In genomic region chr21:44695176-44695575, GRCh38 we compare ENCODE assay signal across 24 cellular contexts. TPM values are rescaled to one million over a fixed set of nuclear protein-coding genes. Genes with fewer than 3 reads are reported as not detected.
DNase-seq lines count a peak whose midpoint lies in the region; ATAC-seq, FAIRE-seq and TF ChIP-seq lines count a peak whose summit lies in the region.
"Had no signal": no experiment of that assay in that cellular context is flagged by ENCODE, and none has a peak within 500 bp of the region (broad histone marks: within the 10 kb centered on the region; RNA-seq: fewer than 3 reads in every experiment).

No MANE protein-coding gene starts in this region.

- no peak overlapping the region for H2BK20ac ChIP-seq in H9 (ENCODE audit: low read depth, low read length, poor library complexity, severe bottlenecking)

- no CpG with 5 or more reads among the region's 8 CpGs for WGBS in H9 (ENCODE audit: extremely low coverage, insufficient read length, low lambda C conversion rate)

- H3K4me2 ChIP-seq in H9 (ENCODE audit: insufficient read depth, insufficient read length, low read length): no peak overlapping the region
- H3K4me2 ChIP-seq: KMS-11 had no signal

- H3K36me3 ChIP-seq in kidney (ENCODE audit: control insufficient read depth in 1 of 2, insufficient read depth in 2 of 2, low read length in 2 of 2): no peaks in the 10 kb centered on the region
- H3K36me3 ChIP-seq: SJSA1 had no signal

- no peak for ATAC-seq in stimulated activated effector memory CD8-positive, alpha-beta T cell treated with anti-CD3 and anti-CD28 coated beads, Interleukin-12 subunit alpha, Interleukin-12 subunit beta, amount 100 ng/mL, for 72 hours
- no peak for ATAC-seq in HG02852 (IDR thresholded peaks at IDR 0.05; ENCODE audit: unreplicated experiment)
- ATAC-seq: HCT116 had no signal

- no peak overlapping the region for H3K9ac ChIP-seq in H9 (ENCODE audit: extremely low read depth, insufficient read length, low read length)
- H3K9ac ChIP-seq in kidney (ENCODE audit: low read length in 2 of 2): no peak overlapping the region
- H3K9ac ChIP-seq: KMS-11 had no signal

- no peak overlapping the region for H4K8ac ChIP-seq in H9 (replicated peaks; ENCODE audit: insufficient read length, low read depth, low read length)

- intact Hi-C loops in kidney (cut with DNase I): no loop called here

- no peaks in the 10 kb centered on the region for H3K79me1 ChIP-seq in H9 (ENCODE audit: insufficient read depth, low read depth, low read length, poor library complexity, severe bottlenecking)

- H3K23me2 ChIP-seq in H9 (ENCODE audit: insufficient read length, low read depth, low read length, poor library complexity, severe bottlenecking): no peaks in the 10 kb centered on the region

- peaks cover 5% of the 10 kb centered on the region; the same call in 1 of the 2 replicates for H3K27me3 Mint-ChIP-seq in H9 (ENCODE audit: low read depth)

- no peaks in the 10 kb centered on the region for H3K9me3 ChIP-seq in H9 (ENCODE audit: control insufficient read depth, low read depth, low read length)
- peaks cover 8 to 10% of the 10 kb centered on the region in 2 donors for H3K9me3 ChIP-seq in kidney (ENCODE audit: control insufficient read depth in 1 of 2, low read length in 2 of 2)

- no peak overlapping the region for H2BK12ac ChIP-seq in H9 (ENCODE audit: insufficient read length, low read depth, low read length)

- H2AK5ac ChIP-seq in H9 (ENCODE audit: insufficient read length, low read length): no peak overlapping the region

- peaks cover 52 to 53% of the 10 kb centered on the region in 2 experiments for H3K4me1 Mint-ChIP-seq in H9
- H3K4me1 Mint-ChIP-seq in stimulated activated effector memory CD8-positive, alpha-beta T cell treated with anti-CD3 and anti-CD28 coated beads, Interleukin-12 subunit alpha, Interleukin-12 subunit beta, amount 100 ng/mL, for 72 hours: peaks cover 44% of the 10 kb centered on the region

- no peak for FAIRE-seq in kidney (lab: Jason Lieb, UNC)
- FAIRE-seq: RCC 7860 had no signal

- no peak overlapping the region for H4K91ac ChIP-seq in H9 (ENCODE audit: insufficient read length, low read depth, low read length)

- no peak overlapping the region for H2BK15ac ChIP-seq in H9 (ENCODE audit: low read depth, low read length)

- H4K20me1 ChIP-seq in H9 (ENCODE audit: control insufficient read depth, insufficient read depth, insufficient read length): no peaks in the 10 kb centered on the region

- H3K4me1 ChIP-seq in H9 (ENCODE audit: insufficient read depth, low read length): peaks cover 4% of the 10 kb centered on the region; the same call in 1 of the 2 replicates
- no peaks in the 10 kb centered on the region for H3K4me1 ChIP-seq in kidney (ENCODE audit: control insufficient read depth in 1 of 2, insufficient read depth in 1 of 2, low read depth in 1 of 2, low read length in 2 of 2)
- H3K4me1 ChIP-seq: SJSA1 had no signal

- TF ChIP-seq CTCF in H9 (conservative IDR thresholded peaks at IDR 0.05) (no peak), kidney (IDR thresholded peaks at IDR 0.05; ENCODE audit: borderline replicate concordance, extremely low read depth, insufficient read depth) (no peak)

- peaks cover 7 to 19% (median 7%) of the 10 kb centered on the region in 3 experiments; a peak in 6 of 7 replicates for H3K36me3 Mint-ChIP-seq in H9 (ENCODE audit: insufficient read depth in 1 of 3, low read depth in 3 of 3)
- no peaks in the 10 kb centered on the region for H3K36me3 Mint-ChIP-seq in stimulated activated effector memory CD8-positive, alpha-beta T cell treated with anti-CD3 and anti-CD28 coated beads, Interleukin-12 subunit alpha, Interleukin-12 subunit beta, amount 100 ng/mL, for 72 hours

- H3K27me3 ChIP-seq in H9 (ENCODE audit: insufficient read depth, low read length): no peaks in the 10 kb centered on the region; the same call in 1 of the 2 replicates

- DNase-seq in activated CD8-positive, alpha-beta memory T cell treated with anti-CD3 and anti-CD28 coated beads for 24 hours: peak; percentile 47
- no peak for DNase-seq in activated CD8-positive, alpha-beta memory T cell treated with anti-CD3 and anti-CD28 coated beads, Interleukin-2, amount 50 U/mL, for 48 hours
- DNase-seq in H9 (peak; percentile 25), kidney (peak; percentile 51), GOT3 (lab: John Stamatoyannopoulos, UW) (no peak), NCI-H2196 treated with DMSO at 0.1 percent for 48 hours (lab: John Stamatoyannopoulos, UW; ENCODE audit: unreplicated experiment) (no peak)
- DNase-seq in stimulated activated effector memory CD8-positive, alpha-beta T cell treated with anti-CD3 and anti-CD28 coated beads, Interleukin-12 subunit alpha, Interleukin-12 subunit beta, amount 100 ng/mL, for 72 hours (ENCODE audit: low spot score in 2 of 2): peak in 1 of 2 donors; percentile 38
- DNase-seq: EL, GF-D8, IMR-90, NCI-H1105, NCI-H146, NCI-H2029, NCI-H345, NCI-H524, OCI-M1 had no signal

- H3K23ac ChIP-seq in H9 (ENCODE audit: insufficient read length, low read depth, low read length): no peak overlapping the region

- no peak overlapping the region for H2BK120ac ChIP-seq in H9 (ENCODE audit: low read depth, low read length, poor library complexity, severe bottlenecking)

- 0 out of 7 replicates have a peak overlapping the region, but pooled peaks of 1 of the 3 experiments have one; percentile 18 for H3K27ac Mint-ChIP-seq in H9
- peak overlapping the region; percentile 46 for H3K27ac Mint-ChIP-seq in stimulated activated effector memory CD8-positive, alpha-beta T cell treated with anti-CD3 and anti-CD28 coated beads, Interleukin-12 subunit alpha, Interleukin-12 subunit beta, amount 100 ng/mL, for 72 hours

- no peak overlapping the region for H3K4ac ChIP-seq in H9 (ENCODE audit: low read depth, low read length)

- no peak overlapping the region for H3K18ac ChIP-seq in H9 (ENCODE audit: insufficient read length, low read depth, low read length)

- H3K4me3 Mint-ChIP-seq in H9: no peak overlapping the region
- H3K4me3 Mint-ChIP-seq in stimulated activated effector memory CD8-positive, alpha-beta T cell treated with anti-CD3 and anti-CD28 coated beads, Interleukin-12 subunit alpha, Interleukin-12 subunit beta, amount 100 ng/mL, for 72 hours: no peak overlapping the region

- H3K14ac ChIP-seq in H9 (ENCODE audit: insufficient read depth, low read length): no peak overlapping the region

- H2BK5ac ChIP-seq in H9 (ENCODE audit: insufficient read length, low read length): no peak overlapping the region

- no peak overlapping the region for H3K27ac ChIP-seq in H9 (ENCODE audit: insufficient read length, low read depth, low read length)
- no peak overlapping the region for H3K27ac ChIP-seq in kidney (ENCODE audit: low read depth in 2 of 2, low read length in 2 of 2)
- H3K27ac ChIP-seq: C4-2B, KMS-11, SJSA1 had no signal

- H3K79me2 ChIP-seq in H9 (ENCODE audit: insufficient read depth, low read length): no peaks in the 10 kb centered on the region

- no peak overlapping the region for H3K4me3 ChIP-seq in kidney (ENCODE audit: low read length in 2 of 2)
- H3K4me3 ChIP-seq: SJSA1 had no signal

- no peak overlapping the region for H3T11ph ChIP-seq in H9 (ENCODE audit: low read length)

- no peak overlapping the region for H4K5ac ChIP-seq in H9 (ENCODE audit: insufficient read length, low read depth, low read length)

- no peak overlapping the region for H2AFZ ChIP-seq in H9 (ENCODE audit: low read length)

- peaks cover 17 to 18% of the 10 kb centered on the region in 2 experiments for H3K9me3 Mint-ChIP-seq in H9
- H3K9me3 Mint-ChIP-seq in stimulated activated effector memory CD8-positive, alpha-beta T cell treated with anti-CD3 and anti-CD28 coated beads, Interleukin-12 subunit alpha, Interleukin-12 subunit beta, amount 100 ng/mL, for 72 hours: peaks cover 14% of the 10 kb centered on the region

- H3K56ac ChIP-seq in H9 (ENCODE audit: insufficient read length, low read depth, low read length): no peak overlapping the region

RNA-seq across cellular contexts. Expression of gene KRTAP10-12, which starts 1.8 kb away (rescaled TPM):
- total RNA-seq in H9 (2021) (not detected in 2 replicates), kidney (not detected)
- not detected for polyA plus RNA-seq in kidney (ENCODE audit: insufficient read depth, low read depth, low replicate concordance)
- total RNA-seq: A172, IMR-90, SJSA1 had no signal
- polyA plus RNA-seq: AG04450, IMR-90 had no signal

RNA-seq across cellular contexts. Expression of gene KRTAP12-1, which starts 13.2 kb away (rescaled TPM):
- not detected in 2 replicates for total RNA-seq in H9 (2021)
- not detected for total RNA-seq in kidney
- not detected for polyA plus RNA-seq in kidney (ENCODE audit: insufficient read depth, low read depth, low replicate concordance)
- total RNA-seq: A172, IMR-90, SJSA1 had no signal
- polyA plus RNA-seq: AG04450, IMR-90 had no signal

RNA-seq across cellular contexts. Expression of gene TSPEAR, which starts 16.2 kb away (rescaled TPM):
- total RNA-seq in H9 (2021) (1.2 and 1.3 TPM in 2 replicates), kidney (0.22 TPM)
- polyA plus RNA-seq in kidney (ENCODE audit: insufficient read depth, low read depth, low replicate concordance): 0.09 TPM
- total RNA-seq: A172, IMR-90, SJSA1 had no signal
- polyA plus RNA-seq: AG04450, IMR-90 had no signal

RNA-seq across cellular contexts. Expression of gene KRTAP12-2, which starts 28.4 kb away (rescaled TPM):
- total RNA-seq in H9 (2021) (not detected in 2 replicates), kidney (not detected)
- not detected for polyA plus RNA-seq in kidney (ENCODE audit: insufficient read depth, low read depth, low replicate concordance)
- total RNA-seq: A172, IMR-90, SJSA1 had no signal
- polyA plus RNA-seq: AG04450, IMR-90 had no signal

RNA-seq across cellular contexts. Expression of gene KRTAP12-3, which starts 37.4 kb away (rescaled TPM):
- not detected in 2 replicates for total RNA-seq in H9 (2021)
- total RNA-seq in kidney: not detected
- polyA plus RNA-seq in kidney (ENCODE audit: insufficient read depth, low read depth, low replicate concordance): not detected
- total RNA-seq: A172, IMR-90, SJSA1 had no signal
- polyA plus RNA-seq: AG04450, IMR-90 had no signal

Comparison
In these comparisons a context has a peak if more than half of its experiments do, and no peak if none do; other contexts are left out.
1. DNase-seq: peak in activated CD8-positive, alpha-beta memory T cell treated with anti-CD3 and anti-CD28 coated beads for 24 hours (single experiment), H9 (single experiment) and kidney (single experiment); none in activated CD8-positive, alpha-beta memory T cell treated with anti-CD3 and anti-CD28 coated beads, Interleukin-2, amount 50 U/mL, for 48 hours (single experiment), GOT3 (single experiment) and NCI-H2196 treated with DMSO at 0.1 percent for 48 hours (single experiment).